In the genomic region with DNA sequence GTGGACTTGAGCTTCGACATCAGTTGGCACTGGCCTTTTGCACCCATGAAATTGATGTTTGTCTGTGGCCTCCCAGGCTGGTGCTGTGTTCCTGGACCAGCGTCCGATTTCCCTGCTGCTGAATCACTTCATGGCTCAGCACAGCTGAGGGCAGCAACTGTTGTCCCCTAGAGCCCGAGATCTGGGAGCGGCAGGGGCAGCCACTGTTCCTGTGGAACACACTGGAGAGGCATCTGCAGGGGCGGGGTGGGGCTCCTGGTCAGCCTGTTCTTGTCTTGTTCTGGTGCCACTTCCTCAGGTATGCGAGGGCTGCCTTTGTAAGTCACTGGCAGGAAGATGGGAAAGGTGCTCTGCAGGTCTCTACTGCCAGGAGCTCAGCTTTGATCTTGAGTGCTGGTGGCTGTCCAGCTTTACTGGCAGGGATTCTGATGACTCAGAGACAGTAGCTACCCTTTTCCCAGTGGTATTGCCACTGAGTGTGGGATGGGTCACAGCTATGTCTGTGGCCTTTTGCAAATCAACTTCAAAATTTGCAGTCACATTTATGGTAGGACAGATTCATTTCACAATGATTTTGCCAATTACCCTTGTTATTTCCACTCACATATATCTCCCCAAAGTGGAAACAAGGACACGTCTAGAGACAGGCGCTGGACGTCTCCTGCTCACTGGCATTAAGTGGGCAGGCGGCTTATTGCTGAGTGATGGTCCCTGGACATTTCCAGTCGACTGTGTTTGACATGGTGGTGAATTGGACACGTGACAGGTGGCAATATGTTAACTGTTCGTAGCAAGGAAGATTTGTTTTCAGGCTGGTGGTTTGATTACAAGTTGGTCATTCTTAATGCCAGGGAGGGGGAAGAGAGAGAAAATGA, we compare ENCODE assay signal across 1 cellular context.
A peak's percentile ranks its signal among the peaks of the same experiment; 100 is the strongest.
TF ChIP-seq lines count a peak whose summit lies in the region.

No MANE protein-coding gene starts in this region.

TF ChIP-seq in HEK293, 187 proteins besides CTCF, POLR2A, EP300 and RAD21 (continued from another document):
- TF ChIP-seq, protein P1, sequence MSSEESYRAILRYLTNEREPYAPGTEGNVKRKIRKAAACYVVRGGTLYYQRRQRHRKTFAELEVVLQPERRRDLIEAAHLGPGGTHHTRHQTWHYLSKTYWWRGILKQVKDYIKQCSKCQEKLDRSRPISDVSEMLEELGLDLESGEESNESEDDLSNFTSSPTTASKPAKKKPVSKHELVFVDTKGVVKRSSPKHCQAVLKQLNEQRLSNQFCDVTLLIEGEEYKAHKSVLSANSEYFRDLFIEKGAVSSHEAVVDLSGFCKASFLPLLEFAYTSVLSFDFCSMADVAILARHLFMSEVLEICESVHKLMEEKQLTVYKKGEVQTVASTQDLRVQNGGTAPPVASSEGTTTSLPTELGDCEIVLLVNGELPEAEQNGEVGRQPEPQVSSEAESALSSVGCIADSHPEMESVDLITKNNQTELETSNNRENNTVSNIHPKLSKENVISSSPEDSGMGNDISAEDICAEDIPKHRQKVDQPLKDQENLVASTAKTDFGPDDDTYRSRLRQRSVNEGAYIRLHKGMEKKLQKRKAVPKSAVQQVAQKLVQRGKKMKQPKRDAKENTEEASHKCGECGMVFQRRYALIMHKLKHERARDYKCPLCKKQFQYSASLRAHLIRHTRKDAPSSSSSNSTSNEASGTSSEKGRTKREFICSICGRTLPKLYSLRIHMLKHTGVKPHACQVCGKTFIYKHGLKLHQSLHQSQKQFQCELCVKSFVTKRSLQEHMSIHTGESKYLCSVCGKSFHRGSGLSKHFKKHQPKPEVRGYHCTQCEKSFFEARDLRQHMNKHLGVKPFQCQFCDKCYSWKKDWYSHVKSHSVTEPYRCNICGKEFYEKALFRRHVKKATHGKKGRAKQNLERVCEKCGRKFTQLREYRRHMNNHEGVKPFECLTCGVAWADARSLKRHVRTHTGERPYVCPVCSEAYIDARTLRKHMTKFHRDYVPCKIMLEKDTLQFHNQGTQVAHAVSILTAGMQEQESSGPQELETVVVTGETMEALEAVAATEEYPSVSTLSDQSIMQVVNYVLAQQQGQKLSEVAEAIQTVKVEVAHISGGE (tag by site-specific recombination; conservative IDR thresholded peaks at IDR 0.05; ENCODE audit: low read depth) = no peak
- no peak for TF ChIP-seq ZNF776 (tag by site-specific recombination; IDR thresholded peaks at IDR 0.05; ENCODE audit: borderline replicate concordance)
- TF ChIP-seq, protein P2, sequence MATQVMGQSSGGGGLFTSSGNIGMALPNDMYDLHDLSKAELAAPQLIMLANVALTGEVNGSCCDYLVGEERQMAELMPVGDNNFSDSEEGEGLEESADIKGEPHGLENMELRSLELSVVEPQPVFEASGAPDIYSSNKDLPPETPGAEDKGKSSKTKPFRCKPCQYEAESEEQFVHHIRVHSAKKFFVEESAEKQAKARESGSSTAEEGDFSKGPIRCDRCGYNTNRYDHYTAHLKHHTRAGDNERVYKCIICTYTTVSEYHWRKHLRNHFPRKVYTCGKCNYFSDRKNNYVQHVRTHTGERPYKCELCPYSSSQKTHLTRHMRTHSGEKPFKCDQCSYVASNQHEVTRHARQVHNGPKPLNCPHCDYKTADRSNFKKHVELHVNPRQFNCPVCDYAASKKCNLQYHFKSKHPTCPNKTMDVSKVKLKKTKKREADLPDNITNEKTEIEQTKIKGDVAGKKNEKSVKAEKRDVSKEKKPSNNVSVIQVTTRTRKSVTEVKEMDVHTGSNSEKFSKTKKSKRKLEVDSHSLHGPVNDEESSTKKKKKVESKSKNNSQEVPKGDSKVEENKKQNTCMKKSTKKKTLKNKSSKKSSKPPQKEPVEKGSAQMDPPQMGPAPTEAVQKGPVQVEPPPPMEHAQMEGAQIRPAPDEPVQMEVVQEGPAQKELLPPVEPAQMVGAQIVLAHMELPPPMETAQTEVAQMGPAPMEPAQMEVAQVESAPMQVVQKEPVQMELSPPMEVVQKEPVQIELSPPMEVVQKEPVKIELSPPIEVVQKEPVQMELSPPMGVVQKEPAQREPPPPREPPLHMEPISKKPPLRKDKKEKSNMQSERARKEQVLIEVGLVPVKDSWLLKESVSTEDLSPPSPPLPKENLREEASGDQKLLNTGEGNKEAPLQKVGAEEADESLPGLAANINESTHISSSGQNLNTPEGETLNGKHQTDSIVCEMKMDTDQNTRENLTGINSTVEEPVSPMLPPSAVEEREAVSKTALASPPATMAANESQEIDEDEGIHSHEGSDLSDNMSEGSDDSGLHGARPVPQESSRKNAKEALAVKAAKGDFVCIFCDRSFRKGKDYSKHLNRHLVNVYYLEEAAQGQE (tag by site-specific recombination; IDR thresholded peaks at IDR 0.05) = peak; percentile 92
